Comparison of ENCODE assay signal across 21 cellular contexts in genomic region chr1:110443393-110443918, GRCh38. TPM values are rescaled to one million over a fixed set of nuclear protein-coding genes. Genes with fewer than 3 reads are reported as not detected.
DNase-seq lines count a peak whose midpoint lies in the region; ATAC-seq, FAIRE-seq and TF ChIP-seq lines count a peak whose summit lies in the region.
"Had no signal": no experiment of that assay in that cellular context is flagged by ENCODE, and none has a peak within 500 bp of the region (broad histone marks: within the 10 kb centered on the region; RNA-seq: fewer than 3 reads in every experiment).

No MANE protein-coding gene starts in this region.

- no peak for ATAC-seq in IMR-90 (ENCODE audit: low read depth)
- peak; percentile 39 to 52 for ATAC-seq in gastrocnemius medialis
- no peak for ATAC-seq in GM21447 (IDR thresholded peaks at IDR 0.05; ENCODE audit: unreplicated experiment)
- ATAC-seq in HG03175 (IDR thresholded peaks at IDR 0.05; ENCODE audit: unreplicated experiment) = no peak
- ATAC-seq: CD8-positive, alpha-beta T cell had no signal

- no TSS peak for BruUV-seq in IMR-90 (replicated peaks; lab: Mats Ljungman, UMichigan)

- CTCF ChIA-PET in IMR-90 (lab: Yijun Ruan, JAX) = interaction anchor here (1.4 to 1.5 kb wide), 2 partner anchors 17 kb away, joined by 3 to 4 read pairs; no protein-coding TSS in a partner anchor

- H3K9me3 ChIP-seq in IMR-90 (ENCODE audit: control insufficient read depth, insufficient read depth, low read length) (no peaks in the 10 kb centered on the region), kidney (ENCODE audit: control insufficient read depth in 1 of 2, low read length in 2 of 2) (no peaks in the 10 kb centered on the region), gastrocnemius medialis (no peaks in the 10 kb centered on the region)

- no peak overlapping the region for H4K5ac ChIP-seq in IMR-90 (ENCODE audit: low read depth, low read length)

- no peak overlapping the region for H2BK120ac ChIP-seq in IMR-90 (ENCODE audit: low read depth, low read length)

- dilution Hi-C loops in IMR-90 (cut with HindIII; ENCODE audit: low sequenced_read_pairs, unreplicated experiment) = no loop called here

- H3K9ac ChIP-seq in IMR-90 (ENCODE audit: low read depth, low read length) (no peak overlapping the region), kidney (ENCODE audit: low read length in 2 of 2) (no peak overlapping the region)

- no peak for TF ChIP-seq POLR2A in IMR-90 (IDR thresholded peaks at IDR 0.05; ENCODE audit: low read depth, low read length)
- no peak for TF ChIP-seq POLR2A in gastrocnemius medialis (IDR thresholded peaks at IDR 0.05)

- no peak overlapping the region for H3K4me2 ChIP-seq in IMR-90 (ENCODE audit: low read depth, low read length)

- FAIRE-seq in kidney (lab: Jason Lieb, UNC) = no peak
- FAIRE-seq: A204.1, D721Med, G401.6, GM12891 had no signal

- no peak overlapping the region for H2BK15ac ChIP-seq in IMR-90 (ENCODE audit: low read depth, low read length)

- no peak for TF ChIP-seq RAD21 in IMR-90 (IDR thresholded peaks at IDR 0.05; ENCODE audit: low read length)

- H3K4me1 ChIP-seq in IMR-90 (ENCODE audit: control insufficient read depth, insufficient read depth, low read length) = peaks cover 4% of the 10 kb centered on the region; the same call in 1 of the 2 replicates
- H3K4me1 ChIP-seq in kidney (ENCODE audit: control insufficient read depth in 1 of 2, insufficient read depth in 1 of 2, low read depth in 1 of 2, low read length in 2 of 2) = no peaks in the 10 kb centered on the region
- no peaks in the 10 kb centered on the region for H3K4me1 ChIP-seq in gastrocnemius medialis

- POLR2A ChIA-PET in IMR-90 (lab: Charles Lee; ENCODE audit: unreplicated experiment) = no interaction called here

- no peaks in the 10 kb centered on the region for H3K79me1 ChIP-seq in IMR-90 (ENCODE audit: low read depth in 1 of 2, low read length in 2 of 2)

- no peak overlapping the region for H2BK20ac ChIP-seq in IMR-90 (ENCODE audit: low read depth, low read length)

- H3K27me3 ChIP-seq in IMR-90 (ENCODE audit: control insufficient read depth, insufficient read depth, low read length) (peaks cover 44% of the 10 kb centered on the region), gastrocnemius medialis (no peaks in the 10 kb centered on the region)

- H4K20me1 ChIP-seq in IMR-90 (ENCODE audit: insufficient read depth, low read length) = no peaks in the 10 kb centered on the region

- no peak overlapping the region for H3K27ac ChIP-seq in IMR-90 (ENCODE audit: insufficient read depth, low read length)
- H3K27ac ChIP-seq in kidney (ENCODE audit: low read depth in 2 of 2, low read length in 2 of 2) = no peak overlapping the region
- H3K27ac ChIP-seq in gastrocnemius medialis = no peak overlapping the region
- H3K27ac ChIP-seq: HL-60 had no signal

- H3K9me1 ChIP-seq in IMR-90 (ENCODE audit: insufficient read depth, low read length) = no peaks in the 10 kb centered on the region

- DNase-seq in IMR-90 (no peak), amniotic epithelial cell (ENCODE audit: low read depth) (peak; percentile 95), kidney (peak; percentile 30), gastrocnemius medialis (peak in 1 of 2 donors; percentile 50)
- no peak for DNase-seq in activated CD4-positive, alpha-beta T cell treated with anti-CD3 and anti-CD28 coated beads, Interleukin-2, amount 50 U/mL, for 4 hours
- DNase-seq: CD8-positive, alpha-beta T cell; COR-L47; DMS153; DMS79 treated with DMSO at 0.1 percent for 48 hours; EL; GOT3; H9 had no signal

- intact Hi-C loops in IMR-90 (cut with micrococcal nuclease) = no loop called here
- intact Hi-C loops in kidney (cut with DNase I) = no loop called here
- intact Hi-C loops in gastrocnemius medialis (cut with DNase I; ENCODE audit: low total_unique reads) = no loop called here

- H3K4me3 ChIP-seq in IMR-90 (ENCODE audit: insufficient read depth, low read depth, low read length) (no peak overlapping the region), kidney (ENCODE audit: low read length in 2 of 2) (no peak overlapping the region), gastrocnemius medialis (no peak overlapping the region)

- no peak overlapping the region for H2BK5ac ChIP-seq in IMR-90 (ENCODE audit: low read depth, low read length, poor library complexity, severe bottlenecking)

- no peak overlapping the region for H2AK9ac ChIP-seq in IMR-90 (replicated peaks; ENCODE audit: low read depth, low read length, poor library complexity)

- no peak overlapping the region for H3K23ac ChIP-seq in IMR-90 (ENCODE audit: low read depth, low read length)

- TF ChIP-seq CTCF in IMR-90 (conservative IDR thresholded peaks at IDR 0.05; ENCODE audit: low read depth, low read length) = no peak
- no peak for TF ChIP-seq CTCF in kidney (IDR thresholded peaks at IDR 0.05; ENCODE audit: borderline replicate concordance, extremely low read depth, insufficient read depth)
- TF ChIP-seq CTCF in gastrocnemius medialis (IDR thresholded peaks at IDR 0.05 in 4 of 5, conservative IDR thresholded peaks at IDR 0.05 in 1 of 5) = no peak

- H2AFZ ChIP-seq in IMR-90 (replicated peaks; ENCODE audit: low read length, poor library complexity) = peak overlapping the region; percentile 14

- no peak overlapping the region for H3K14ac ChIP-seq in IMR-90 (replicated peaks; ENCODE audit: low read depth, low read length)

- H3K18ac ChIP-seq in IMR-90 (ENCODE audit: low read depth, low read length) = no peak overlapping the region

- no peak overlapping the region for H2AK5ac ChIP-seq in IMR-90 (ENCODE audit: low read depth, low read length)

- in situ Hi-C loops in IMR-90 (cut with MboI; ENCODE audit: low sequenced_read_pairs) = no loop called here
- in situ Hi-C loops in gastrocnemius medialis (cut with MboI; ENCODE audit: low sequenced_read_pairs in 4 of 4) = no loop called here

- H3K36me3 ChIP-seq in IMR-90 (ENCODE audit: control insufficient read depth, insufficient read depth, low read length) (no peaks in the 10 kb centered on the region), kidney (ENCODE audit: control insufficient read depth in 1 of 2, insufficient read depth in 2 of 2, low read length in 2 of 2) (no peaks in the 10 kb centered on the region), gastrocnemius medialis (no peaks in the 10 kb centered on the region)

- H4K8ac ChIP-seq in IMR-90 (ENCODE audit: low read depth in 2 of 2, low read length in 2 of 2) = no peak overlapping the region

- H4K91ac ChIP-seq in IMR-90 (ENCODE audit: insufficient read depth, low read depth, low read length) = no peak overlapping the region

- WGBS in IMR-90 (ENCODE audit: extremely low coverage in 2 of 2, insufficient read length in 1 of 2), 2 experiments = 29% methylated on average over 1 of the region's 10 CpGs; no CpG with 5 or more reads in 1 of the 2 experiments

- H3K56ac ChIP-seq in IMR-90 (ENCODE audit: extremely low read depth, insufficient read depth, low read length) = no peak overlapping the region

- H3K4ac ChIP-seq in IMR-90 (ENCODE audit: low read depth, low read length) = no peak overlapping the region

TF ChIP-seq in IMR-90, 13 proteins besides CTCF, POLR2A, EP300 and RAD21:
- TF ChIP-seq USF2 (IDR thresholded peaks at IDR 0.05; ENCODE audit: low read depth, low read length) (no peak), RFX5 (IDR thresholded peaks at IDR 0.05; ENCODE audit: low read depth, low read length) (no peak), NFE2L2 (IDR thresholded peaks at IDR 0.05; ENCODE audit: low read depth, low read length) (no peak), FOS (IDR thresholded peaks at IDR 0.05; ENCODE audit: low read depth, low read length) (no peak), BHLHE40 (IDR thresholded peaks at IDR 0.05; ENCODE audit: low read depth, low read length) (no peak), SMC3 (IDR thresholded peaks at IDR 0.05; ENCODE audit: low read depth, low read length) (no peak), ELK1 (IDR thresholded peaks at IDR 0.05; ENCODE audit: borderline replicate concordance, low read depth, low read length) (no peak)

RNA-seq across cellular contexts. Expression of gene PROK1, which starts 7.5 kb away (rescaled TPM):
- total RNA-seq in IMR-90 (2012; rRNA removed) = not detected in 2 replicates
- polyA plus RNA-seq in IMR-90 (2012; rRNA removed) = not detected in 2 replicates
- not detected in 2 replicates for polyA plus RNA-seq in IMR-90 (2012; cell fraction: cytosol; rRNA removed)
- not detected in 2 replicates for polyA plus RNA-seq in IMR-90 (2012; cell fraction: nucleus; rRNA removed; ENCODE audit: low replicate concordance)
- total RNA-seq in kidney = not detected
- not detected for polyA plus RNA-seq in kidney (ENCODE audit: insufficient read depth, low read depth, low replicate concordance)
- 1 to 10 TPM in 3 of 4 donors, under 1 TPM in 1; 0.38 to 2.8 (median 1.6) TPM for total RNA-seq in gastrocnemius medialis
- total RNA-seq: CD8-positive, alpha-beta T cell; H9 had no signal
- polyA plus RNA-seq: BJ, CD14-positive monocyte had no signal

RNA-seq across cellular contexts. Expression of gene LAMTOR5, which starts 36.0 kb away (rescaled TPM):
- 159 and 177 TPM in 2 replicates for total RNA-seq in IMR-90 (2012; rRNA removed)
- 320 and 369 TPM in 2 replicates for polyA plus RNA-seq in IMR-90 (2012; rRNA removed)
- polyA plus RNA-seq in IMR-90 (2012; cell fraction: cytosol; rRNA removed) = 431 and 469 TPM in 2 replicates
- polyA plus RNA-seq in IMR-90 (2012; cell fraction: nucleus; rRNA removed; ENCODE audit: low replicate concordance) = 97.8 and 199 TPM in 2 replicates
- 183 TPM for total RNA-seq in kidney
- 600 TPM for polyA plus RNA-seq in kidney (ENCODE audit: insufficient read depth, low read depth, low replicate concordance)
- 100 to 1,000 TPM; 116 to 203 (median 153) TPM for total RNA-seq in gastrocnemius medialis

RNA-seq across cellular contexts. Expression of gene SLC16A4, which starts 52.6 kb away (rescaled TPM):
- total RNA-seq in IMR-90 (2012; rRNA removed) (65.2 and 73.0 TPM in 2 replicates), kidney (53.1 TPM), gastrocnemius medialis (1 to 10 TPM; 1.2 to 3.5 (median 2.9) TPM)
- polyA plus RNA-seq in IMR-90 (2012; rRNA removed) (20.8 and 27.7 TPM in 2 replicates), kidney (ENCODE audit: insufficient read depth, low read depth, low replicate concordance) (51.8 TPM)
- polyA plus RNA-seq in IMR-90 (2012; cell fraction: cytosol; rRNA removed) = 8.6 and 10.3 TPM in 2 replicates
- 2.4 and 16.3 TPM in 2 replicates for polyA plus RNA-seq in IMR-90 (2012; cell fraction: nucleus; rRNA removed; ENCODE audit: low replicate concordance)

Comparison
In these comparisons a context has a peak if more than half of its experiments do, and no peak if none do; other contexts are left out.
1. ATAC-seq: peak in gastrocnemius medialis (2 of 2); none in IMR-90 (single experiment), GM21447 (single experiment) and HG03175 (single experiment).
2. DNase-seq: peak in amniotic epithelial cell (single experiment) and kidney (single experiment); none in IMR-90 (single experiment) and activated CD4-positive, alpha-beta T cell treated with anti-CD3 and anti-CD28 coated beads, Interleukin-2, amount 50 U/mL, for 4 hours (0 of 2).
3. RNA of gene SLC16A4, which starts 52.6 kb away (total RNA-seq): 65.2 to 73.0 TPM in IMR-90 and 53.1 TPM in kidney (single experiment); 1.2 to 3.5 TPM in gastrocnemius medialis; every median in the first group is over 10 times any median in the second.